In the genomic region with DNA sequence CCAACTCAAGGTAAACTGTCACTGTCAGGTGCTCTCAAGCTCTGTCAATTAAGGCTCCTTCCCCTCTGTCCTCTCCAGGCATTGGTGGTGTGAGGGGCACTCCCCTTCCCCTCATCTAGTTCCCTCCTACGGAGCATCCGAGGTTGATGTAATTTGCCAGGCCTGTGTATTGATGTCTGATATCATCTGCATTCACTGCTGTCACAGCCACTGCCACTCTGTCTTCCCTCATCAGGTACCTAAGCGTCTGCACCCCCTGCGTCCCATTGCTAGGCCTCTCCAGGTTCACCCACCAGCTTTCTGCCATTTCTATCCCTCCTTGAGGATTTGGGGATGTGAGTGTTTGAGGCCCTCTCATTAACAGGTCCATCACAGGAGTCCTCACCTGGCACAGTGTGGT, we compare ENCODE assay signal across 22 cellular contexts. TPM values are rescaled to one million over a fixed set of nuclear protein-coding genes. Genes with fewer than 3 reads are reported as not detected.
"Had no signal": no experiment of that assay in that cellular context is flagged by ENCODE, and none has a peak within 500 bp of the region (broad histone marks: within the 10 kb centered on the region; RNA-seq: fewer than 3 reads in every experiment).

No MANE protein-coding gene starts in this region.

- DNase-seq: activated CD4-positive, alpha-beta T cell treated with anti-CD3 and anti-CD28 coated beads for 1 hour; activated CD4-positive, alpha-beta T cell treated with anti-CD3 and anti-CD28 coated beads, Interleukin-2, amount 50 U/mL, for 4 hours; activated naive CD4-positive, alpha-beta T cell; activated naive CD8-positive, alpha-beta T cell treated with anti-CD3 and anti-CD28 coated beads for 36 hours; activated T-cell treated with anti-CD3 and anti-CD28 coated beads, Interleukin-2, amount 50 U/mL, for 1 hour; amygdala; effector CD8-positive, alpha-beta T cell; mucosa of descending colon; naive B cell; pancreas; right lobe of liver; small intestine; stimulated activated CD4-positive, alpha-beta T cell treated with anti-CD3 and anti-CD28 coated beads, Interleukin-15, amount 100 ng/mL, for 24 hours; stimulated activated CD4-positive, alpha-beta T cell treated with anti-CD3 and anti-CD28 coated beads, Interleukin-2, amount 100 ng/mL, for 48 hours; stimulated activated naive CD8-positive, alpha-beta T cell treated with anti-CD3 and anti-CD28 coated beads, Interleukin-15, amount 100 ng/mL, for 72 hours; T-helper 2 cell; transverse colon; WERI-Rb-1 had no signal

- H3K9me3 ChIP-seq: mucosa of descending colon, pancreas, right lobe of liver, suprapubic skin, transverse colon had no signal

- H3K27me3 ChIP-seq: cardiac muscle cell, pancreas, right lobe of liver, transverse colon had no signal

- H3K36me3 ChIP-seq: cardiac muscle cell, pancreas, right lobe of liver, suprapubic skin, transverse colon, WERI-Rb-1 had no signal

- H3K27ac ChIP-seq: cardiac muscle cell, pancreas, right lobe of liver, suprapubic skin, transverse colon, WERI-Rb-1 had no signal

- H3K4me3 ChIP-seq: cardiac muscle cell, mucosa of descending colon, pancreas, right lobe of liver, suprapubic skin, transverse colon had no signal

- ATAC-seq: activated T-helper 17 cell treated with anti-CD3 and anti-CD28 coated beads, Interleukin-2, amount 50 U/mL, for 72 hours; mucosa of descending colon; pancreas; right lobe of liver; stimulated activated naive CD8-positive, alpha-beta T cell treated with anti-CD3 and anti-CD28 coated beads, Interleukin-15, amount 100 ng/mL, for 72 hours had no signal

- FAIRE-seq: endothelial cell of umbilical vein, pancreas, small intestine had no signal

RNA-seq across cellular contexts. Expression of gene SYT13, which starts 50.0 kb away (rescaled TPM):
- polyA plus RNA-seq: endothelial cell of umbilical vein had no signal
